8 cellular contexts compared by ENCODE assay signal in the genomic region with DNA sequence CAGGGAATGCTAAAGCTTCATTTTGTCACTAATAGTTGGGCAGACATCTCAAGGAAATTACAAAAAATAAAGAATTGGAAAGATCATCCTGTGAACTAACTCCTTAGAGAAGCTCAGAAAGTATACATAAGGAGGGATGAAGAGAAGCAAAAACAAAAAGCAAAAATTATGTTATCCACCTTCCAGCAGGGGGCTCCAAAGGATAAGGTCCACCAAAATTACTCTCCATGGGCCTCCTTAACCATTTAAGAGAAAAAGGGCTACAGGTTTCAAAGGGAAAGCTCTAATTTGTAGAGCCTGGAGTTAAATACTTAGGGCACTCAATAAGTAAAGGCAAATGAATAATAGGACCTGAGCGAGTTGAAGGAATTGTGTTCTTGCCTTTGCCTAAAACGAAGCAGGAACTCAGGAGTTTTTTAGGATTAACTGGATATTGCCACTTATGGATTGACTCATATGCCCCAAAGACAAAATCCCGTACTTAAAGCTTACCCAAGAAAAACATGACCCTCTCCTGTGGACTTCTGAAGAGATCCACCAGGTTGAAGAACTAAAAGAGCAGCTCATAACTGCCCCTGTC.
DNase-seq lines count a peak whose midpoint lies in the region; ATAC-seq and TF ChIP-seq lines count a peak whose summit lies in the region.

No MANE protein-coding gene starts in this region.

- no peaks in the 10 kb centered on the region for H3F3A ChIP-seq in DOHH2 (ENCODE audit: control insufficient read depth, insufficient read depth)

- no peaks in the 10 kb centered on the region for H3K79me2 ChIP-seq in DOHH2 (ENCODE audit: control insufficient read depth, low read length)

- no peak overlapping the region for H3K27ac Mint-ChIP-seq in glutamatergic neuron (ENCODE audit: unreplicated experiment)

- no peaks in the 10 kb centered on the region for H3K9me2 ChIP-seq in DOHH2 (replicated peaks; ENCODE audit: control insufficient read depth, low read length)

- H3K36me3 Mint-ChIP-seq in glutamatergic neuron (ENCODE audit: unreplicated experiment): peaks cover 8% of the 10 kb centered on the region

- H3K27me3 ChIP-seq in DOHH2 (ENCODE audit: control insufficient read depth, low read length) (no peaks in the 10 kb centered on the region), HL-60 (ENCODE audit: insufficient read depth, poor library complexity, severe bottlenecking) (no peaks in the 10 kb centered on the region)

- H4K20me1 ChIP-seq in DOHH2 (ENCODE audit: control insufficient read depth, insufficient read depth, low read depth, low read length): no peaks in the 10 kb centered on the region

- no peaks in the 10 kb centered on the region for H3K4me1 Mint-ChIP-seq in glutamatergic neuron (ENCODE audit: low read depth, unreplicated experiment)

- H3K4me2 ChIP-seq in DOHH2 (ENCODE audit: low read length): no peak overlapping the region

- H3K36me3 ChIP-seq in DOHH2 (ENCODE audit: control insufficient read depth, low read length): no peaks in the 10 kb centered on the region

- no peaks in the 10 kb centered on the region for H3K27me3 Mint-ChIP-seq in glutamatergic neuron (ENCODE audit: unreplicated experiment)

- H3K4me3 Mint-ChIP-seq in glutamatergic neuron (ENCODE audit: unreplicated experiment): no peak overlapping the region

- intact Hi-C loops in left ventricle myocardium superior (cut with micrococcal nuclease): loop anchor here (10.0 kb wide), 1 partner anchor 50 kb away; no protein-coding TSS in a partner anchor

- TF ChIP-seq CTCF in DOHH2 (IDR thresholded peaks at IDR 0.05; ENCODE audit: low read depth, low read length, poor library complexity, severe bottlenecking) (peak; percentile 67), HL-60 (IDR thresholded peaks at IDR 0.05; ENCODE audit: insufficient read depth, low read length) (peak; percentile 37), glutamatergic neuron (IDR thresholded peaks at IDR 0.05; ENCODE audit: partially characterized antibody, unreplicated experiment) (peak; percentile 81)

- no peaks in the 10 kb centered on the region for H3K9me3 ChIP-seq in DOHH2 (ENCODE audit: control insufficient read depth, insufficient read depth, low read length)

- ATAC-seq in HG02642 (IDR thresholded peaks at IDR 0.05; ENCODE audit: poor library complexity, unreplicated experiment) (no peak), left ventricle myocardium superior (no peak)

- H3K9me3 Mint-ChIP-seq in glutamatergic neuron (ENCODE audit: unreplicated experiment): peaks cover 1% of the 10 kb centered on the region

- peak; percentile 8 to 20 for DNase-seq in HL-60 (ENCODE audit: low read depth in 1 of 2, low spot score in 1 of 2)
- peak; percentile 51 for DNase-seq in RPMI8226
- no peak for DNase-seq in glutamatergic neuron
- DNase-seq in DMS79 treated with DMSO at 0.1 percent for 48 hours (lab: John Stamatoyannopoulos, UW): no peak
- no peak for DNase-seq in activated CD4-positive, CD25-positive, alpha-beta regulatory T cell (lab: John Stamatoyannopoulos, UW)
- no peak for DNase-seq in left ventricle myocardium superior

- no peak overlapping the region for H3K27ac ChIP-seq in DOHH2 (ENCODE audit: low read depth, low read length)
- no peak overlapping the region for H3K27ac ChIP-seq in HL-60 (replicated peaks)

- H3K4me1 ChIP-seq in DOHH2 (ENCODE audit: control insufficient read depth, low read length): no peaks in the 10 kb centered on the region

- H3K4me3 ChIP-seq in DOHH2 (ENCODE audit: low read length) (no peak overlapping the region), HL-60 (replicated peaks; ENCODE audit: insufficient read depth, low read length) (no peak overlapping the region)

Comparison
In these comparisons a context has a peak if more than half of its experiments do, and no peak if none do; other contexts are left out.
1. DNase-seq: peak in HL-60 (2 of 2) and RPMI8226 (single experiment); none in glutamatergic neuron (single experiment), DMS79 treated with DMSO at 0.1 percent for 48 hours (single experiment), activated CD4-positive, CD25-positive, alpha-beta regulatory T cell (0 of 4) and left ventricle myocardium superior (single experiment).
2. Peak in every context shown above with its lines, with median percentiles within 50 percentile points of each other: CTCF ChIP-seq.